In the genomic region with DNA sequence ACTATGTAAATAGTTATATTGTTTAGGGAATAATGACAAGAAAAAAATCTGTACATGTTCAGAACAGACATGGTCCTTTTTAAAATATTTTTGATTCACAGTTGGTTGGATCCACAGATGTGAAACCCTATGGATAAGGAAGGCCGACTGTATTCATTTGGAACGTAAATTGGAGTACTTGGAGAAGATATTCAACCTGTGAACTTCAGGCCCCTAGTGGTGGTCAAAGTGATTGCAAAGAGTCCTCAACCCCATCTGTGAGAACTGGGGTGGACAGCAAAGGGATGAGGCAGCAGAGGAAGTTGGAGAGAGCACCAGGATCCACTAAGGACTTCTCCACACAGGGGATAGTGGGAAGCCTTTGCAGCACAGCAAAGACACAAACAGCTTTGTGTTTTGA, we compare ENCODE assay signal across 8 cellular contexts. TPM values are rescaled to one million over a fixed set of nuclear protein-coding genes. Genes with fewer than 3 reads are reported as not detected.
DNase-seq lines count a peak whose midpoint lies in the region; TF ChIP-seq lines count a peak whose summit lies in the region.

No MANE protein-coding gene starts in this region.

- H3K27ac ChIP-seq in trophoblast cell (ENCODE audit: low read depth, low read length) (no peak overlapping the region), tibial artery (no peak overlapping the region)

- no peak overlapping the region for H3K9ac ChIP-seq in trophoblast cell (ENCODE audit: low read length)

- no peak overlapping the region for H2AFZ ChIP-seq in trophoblast cell (ENCODE audit: insufficient read depth, low read length, poor library complexity)

- H3K18ac ChIP-seq in trophoblast cell (ENCODE audit: low read length), result no peak overlapping the region

- no peaks in the 10 kb centered on the region for H3K79me1 ChIP-seq in trophoblast cell (ENCODE audit: low read length)

- H4K91ac ChIP-seq in trophoblast cell (ENCODE audit: low read depth, low read length), result no peak overlapping the region

- DNase-seq in stimulated activated CD4-positive, alpha-beta T cell treated with anti-CD3 and anti-CD28 coated beads, Interleukin-4, amount 100 ng/mL, for 24 hours, result peak; percentile 17
- no peak for DNase-seq in stimulated activated CD4-positive, alpha-beta T cell treated with anti-CD3 and anti-CD28 coated beads, Interleukin-4, amount 100 ng/mL, for 4 hours
- DNase-seq in NCI-H460 (ENCODE audit: extremely low read depth, low read depth), result peak; percentile 19
- DNase-seq in dermis blood vessel endothelial cell, result peak; percentile 57
- DNase-seq in trophoblast cell, result peak; percentile 21 to 64
- DNase-seq in OCI-M2 (lab: John Stamatoyannopoulos, UW; ENCODE audit: unreplicated experiment), result no peak
- no peak for DNase-seq in NCI-H446 treated with DMSO at 0.1 percent for 48 hours (lab: John Stamatoyannopoulos, UW)
- DNase-seq in tibial artery, result no peak

- H3K23ac ChIP-seq in trophoblast cell (ENCODE audit: low read length), result no peak overlapping the region

- no peak overlapping the region for H2BK12ac ChIP-seq in trophoblast cell (ENCODE audit: low read length)

- H3K27me3 ChIP-seq in trophoblast cell (ENCODE audit: insufficient read depth, low read length) (no peaks in the 10 kb centered on the region), tibial artery (no peaks in the 10 kb centered on the region)

- no CpG with 5 or more reads among the region's 2 CpGs for WGBS in trophoblast cell (ENCODE audit: extremely low coverage, insufficient coverage, insufficient read length)

- TF ChIP-seq CTCF in tibial artery (IDR thresholded peaks at IDR 0.05), result peak in 1 of 2 experiments; percentile 20

- no peak overlapping the region for H4K12ac ChIP-seq in trophoblast cell (ENCODE audit: low read depth, low read length)

- H3K79me2 ChIP-seq in trophoblast cell (ENCODE audit: control insufficient read depth, insufficient read depth, low read length, poor library complexity), result no peaks in the 10 kb centered on the region

- H2BK120ac ChIP-seq in trophoblast cell (ENCODE audit: insufficient read depth, low read length, poor library complexity), result no peak overlapping the region

- H3K36me3 ChIP-seq in trophoblast cell (ENCODE audit: control insufficient read depth in 1 of 2, insufficient read depth in 2 of 2, low read length in 2 of 2), result no peaks in the 10 kb centered on the region
- no peaks in the 10 kb centered on the region for H3K36me3 ChIP-seq in tibial artery

- H3K9me3 ChIP-seq in trophoblast cell (ENCODE audit: insufficient read depth, low read depth, low read length), result no peaks in the 10 kb centered on the region
- H3K9me3 ChIP-seq in tibial artery, result no peaks in the 10 kb centered on the region

- no peak overlapping the region for H4K8ac ChIP-seq in trophoblast cell (ENCODE audit: low read depth, low read length)

- H3K4me3 ChIP-seq in trophoblast cell (ENCODE audit: low read depth, low read length) (no peak overlapping the region), tibial artery (no peak overlapping the region)

- no peak overlapping the region for H3K4ac ChIP-seq in trophoblast cell (ENCODE audit: low read depth, low read length)

- H2AK5ac ChIP-seq in trophoblast cell (ENCODE audit: low read length), result no peak overlapping the region

- intact Hi-C loops in tibial artery (cut with DNase I; ENCODE audit: low total_unique reads), result no loop called here

- H3K4me1 ChIP-seq in trophoblast cell (ENCODE audit: control insufficient read depth in 1 of 2, insufficient read depth in 2 of 2, low read length in 2 of 2) (no peaks in the 10 kb centered on the region), tibial artery (no peaks in the 10 kb centered on the region)

- no peak overlapping the region for H3K14ac ChIP-seq in trophoblast cell (ENCODE audit: low read length)

- no peak overlapping the region for H2BK5ac ChIP-seq in trophoblast cell (ENCODE audit: low read depth, low read length, poor library complexity)

- H3K4me2 ChIP-seq in trophoblast cell (ENCODE audit: low read length), result no peak overlapping the region

RNA-seq across cellular contexts. Expression of a gene that starts 6.2 kb away (rescaled TPM):
- total RNA-seq in NCI-H460 (2014; rRNA removed; shearing (Covaris generic)), result not detected in 2 replicates
- not detected in 2 replicates for polyA plus RNA-seq in NCI-H460 (2014; cell fraction: nucleus; rRNA removed)
- 0.34 TPM in 1 of 2 replicates, not detected in the other for total RNA-seq in dermis blood vessel endothelial cell
- polyA plus RNA-seq in trophoblast cell (2013), result not detected in 2 replicates

Comparison
In these comparisons a context has a peak if more than half of its experiments do, and no peak if none do; other contexts are left out.
1. DNase-seq: peak in stimulated activated CD4-positive, alpha-beta T cell treated with anti-CD3 and anti-CD28 coated beads, Interleukin-4, amount 100 ng/mL, for 24 hours (single experiment), NCI-H460 (single experiment), dermis blood vessel endothelial cell (single experiment) and trophoblast cell (2 of 2); none in stimulated activated CD4-positive, alpha-beta T cell treated with anti-CD3 and anti-CD28 coated beads, Interleukin-4, amount 100 ng/mL, for 4 hours (0 of 2), OCI-M2 (single experiment), NCI-H446 treated with DMSO at 0.1 percent for 48 hours (single experiment) and tibial artery (0 of 2).